ENCODE assay signal across 1 cellular context in the genomic region with DNA sequence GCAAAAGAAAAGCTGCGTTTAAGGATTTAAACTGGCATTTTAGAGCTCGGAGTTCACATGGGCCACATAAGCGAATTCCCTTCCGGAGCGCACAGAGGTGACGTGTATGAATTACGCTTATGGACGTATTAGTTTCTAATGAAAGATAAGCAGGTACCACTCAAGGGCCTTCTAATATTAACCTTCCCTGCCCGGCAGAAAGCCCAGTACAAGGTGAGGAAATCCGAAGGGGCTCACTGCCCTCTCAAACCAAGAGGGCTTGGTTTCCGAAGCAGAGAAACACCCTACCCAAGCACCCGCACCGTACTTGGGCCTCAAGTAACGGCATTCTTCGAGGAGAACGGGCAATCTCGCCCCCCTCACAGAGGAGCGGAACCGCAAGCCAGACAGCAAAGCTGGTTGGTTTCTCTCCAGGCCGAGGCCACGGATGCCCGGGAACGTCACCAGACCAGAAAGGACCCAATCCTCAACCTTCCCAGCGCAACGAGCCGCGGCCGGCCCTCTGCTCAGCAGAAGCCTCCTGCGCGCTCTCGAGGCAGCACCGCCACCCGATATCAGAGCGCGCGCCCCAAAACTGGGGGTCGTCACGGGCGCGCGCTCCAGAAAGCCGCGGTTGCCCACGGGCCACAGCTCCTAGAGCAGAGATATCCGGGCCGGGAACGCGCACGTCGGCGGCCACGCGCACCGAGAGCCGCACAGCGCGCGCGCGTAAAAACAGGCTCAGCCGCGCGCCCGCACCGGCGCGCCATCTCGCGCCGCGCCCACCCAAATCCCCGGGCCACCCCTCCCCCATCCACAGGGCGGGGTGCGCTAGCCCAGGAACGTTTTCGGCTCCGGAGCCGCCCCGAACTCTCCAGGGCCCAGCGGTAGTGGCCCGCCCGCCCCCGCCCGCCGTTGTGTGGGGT.
TF ChIP-seq lines count a peak whose summit lies in the region.

No MANE protein-coding gene starts in this region.

TF ChIP-seq in HEK293, 187 proteins besides CTCF, POLR2A, EP300 and RAD21 (continued from another document):
- TF ChIP-seq ZNF629 (tag by site-specific recombination; IDR thresholded peaks at IDR 0.05): peak; percentile 62
- TF ChIP-seq, protein P1, sequence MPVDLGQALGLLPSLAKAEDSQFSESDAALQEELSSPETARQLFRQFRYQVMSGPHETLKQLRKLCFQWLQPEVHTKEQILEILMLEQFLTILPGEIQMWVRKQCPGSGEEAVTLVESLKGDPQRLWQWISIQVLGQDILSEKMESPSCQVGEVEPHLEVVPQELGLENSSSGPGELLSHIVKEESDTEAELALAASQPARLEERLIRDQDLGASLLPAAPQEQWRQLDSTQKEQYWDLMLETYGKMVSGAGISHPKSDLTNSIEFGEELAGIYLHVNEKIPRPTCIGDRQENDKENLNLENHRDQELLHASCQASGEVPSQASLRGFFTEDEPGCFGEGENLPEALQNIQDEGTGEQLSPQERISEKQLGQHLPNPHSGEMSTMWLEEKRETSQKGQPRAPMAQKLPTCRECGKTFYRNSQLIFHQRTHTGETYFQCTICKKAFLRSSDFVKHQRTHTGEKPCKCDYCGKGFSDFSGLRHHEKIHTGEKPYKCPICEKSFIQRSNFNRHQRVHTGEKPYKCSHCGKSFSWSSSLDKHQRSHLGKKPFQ (tag by site-specific recombination; IDR thresholded peaks at IDR 0.05): no peak
- TF ChIP-seq, protein P2, sequence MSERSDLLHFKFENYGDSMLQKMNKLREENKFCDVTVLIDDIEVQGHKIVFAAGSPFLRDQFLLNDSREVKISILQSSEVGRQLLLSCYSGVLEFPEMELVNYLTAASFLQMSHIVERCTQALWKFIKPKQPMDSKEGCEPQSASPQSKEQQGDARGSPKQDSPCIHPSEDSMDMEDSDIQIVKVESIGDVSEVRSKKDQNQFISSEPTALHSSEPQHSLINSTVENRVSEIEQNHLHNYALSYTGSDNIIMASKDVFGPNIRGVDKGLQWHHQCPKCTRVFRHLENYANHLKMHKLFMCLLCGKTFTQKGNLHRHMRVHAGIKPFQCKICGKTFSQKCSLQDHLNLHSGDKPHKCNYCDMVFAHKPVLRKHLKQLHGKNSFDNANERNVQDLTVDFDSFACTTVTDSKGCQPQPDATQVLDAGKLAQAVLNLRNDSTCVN (tag by site-specific recombination; optimal IDR thresholded peaks at IDR 0.05): peak; percentile 96
- TF ChIP-seq KLF8 (tag by site-specific recombination; IDR thresholded peaks at IDR 0.05): no peak
- TF ChIP-seq SCRT2 (tag by site-specific recombination; IDR thresholded peaks at IDR 0.05): no peak
- TF ChIP-seq, protein P3, sequence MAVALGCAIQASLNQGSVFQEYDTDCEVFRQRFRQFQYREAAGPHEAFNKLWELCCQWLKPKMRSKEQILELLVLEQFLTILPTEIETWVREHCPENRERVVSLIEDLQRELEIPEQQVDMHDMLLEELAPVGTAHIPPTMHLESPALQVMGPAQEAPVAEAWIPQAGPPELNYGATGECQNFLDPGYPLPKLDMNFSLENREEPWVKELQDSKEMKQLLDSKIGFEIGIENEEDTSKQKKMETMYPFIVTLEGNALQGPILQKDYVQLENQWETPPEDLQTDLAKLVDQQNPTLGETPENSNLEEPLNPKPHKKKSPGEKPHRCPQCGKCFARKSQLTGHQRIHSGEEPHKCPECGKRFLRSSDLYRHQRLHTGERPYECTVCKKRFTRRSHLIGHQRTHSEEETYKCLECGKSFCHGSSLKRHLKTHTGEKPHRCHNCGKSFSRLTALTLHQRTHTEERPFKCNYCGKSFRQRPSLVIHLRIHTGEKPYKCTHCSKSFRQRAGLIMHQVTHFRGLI (tag by site-specific recombination; IDR thresholded peaks at IDR 0.05): 0 out of 2 replicates have a peak, but pooled peaks have one; percentile 27
- no peak for TF ChIP-seq ZNF391 (tag by site-specific recombination; IDR thresholded peaks at IDR 0.05; ENCODE audit: borderline replicate concordance, low read depth)
- TF ChIP-seq, protein P4, sequence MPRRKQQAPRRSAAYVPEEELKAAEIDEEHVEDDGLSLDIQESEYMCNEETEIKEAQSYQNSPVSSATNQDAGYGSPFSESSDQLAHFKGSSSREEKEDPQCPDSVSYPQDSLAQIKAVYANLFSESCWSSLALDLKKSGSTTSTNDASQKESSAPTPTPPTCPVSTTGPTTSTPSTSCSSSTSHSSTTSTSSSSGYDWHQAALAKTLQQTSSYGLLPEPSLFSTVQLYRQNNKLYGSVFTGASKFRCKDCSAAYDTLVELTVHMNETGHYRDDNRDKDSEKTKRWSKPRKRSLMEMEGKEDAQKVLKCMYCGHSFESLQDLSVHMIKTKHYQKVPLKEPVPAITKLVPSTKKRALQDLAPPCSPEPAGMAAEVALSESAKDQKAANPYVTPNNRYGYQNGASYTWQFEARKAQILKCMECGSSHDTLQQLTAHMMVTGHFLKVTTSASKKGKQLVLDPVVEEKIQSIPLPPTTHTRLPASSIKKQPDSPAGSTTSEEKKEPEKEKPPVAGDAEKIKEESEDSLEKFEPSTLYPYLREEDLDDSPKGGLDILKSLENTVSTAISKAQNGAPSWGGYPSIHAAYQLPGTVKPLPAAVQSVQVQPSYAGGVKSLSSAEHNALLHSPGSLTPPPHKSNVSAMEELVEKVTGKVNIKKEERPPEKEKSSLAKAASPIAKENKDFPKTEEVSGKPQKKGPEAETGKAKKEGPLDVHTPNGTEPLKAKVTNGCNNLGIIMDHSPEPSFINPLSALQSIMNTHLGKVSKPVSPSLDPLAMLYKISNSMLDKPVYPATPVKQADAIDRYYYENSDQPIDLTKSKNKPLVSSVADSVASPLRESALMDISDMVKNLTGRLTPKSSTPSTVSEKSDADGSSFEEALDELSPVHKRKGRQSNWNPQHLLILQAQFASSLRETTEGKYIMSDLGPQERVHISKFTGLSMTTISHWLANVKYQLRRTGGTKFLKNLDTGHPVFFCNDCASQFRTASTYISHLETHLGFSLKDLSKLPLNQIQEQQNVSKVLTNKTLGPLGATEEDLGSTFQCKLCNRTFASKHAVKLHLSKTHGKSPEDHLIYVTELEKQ (tag by site-specific recombination; IDR thresholded peaks at IDR 0.05; ENCODE audit: borderline replicate concordance): no peak
- TF ChIP-seq KLF1 (tag by site-specific recombination; IDR thresholded peaks at IDR 0.05): 0 out of 2 replicates have a peak, but pooled peaks have one; percentile 25
- TF ChIP-seq, protein P5, sequence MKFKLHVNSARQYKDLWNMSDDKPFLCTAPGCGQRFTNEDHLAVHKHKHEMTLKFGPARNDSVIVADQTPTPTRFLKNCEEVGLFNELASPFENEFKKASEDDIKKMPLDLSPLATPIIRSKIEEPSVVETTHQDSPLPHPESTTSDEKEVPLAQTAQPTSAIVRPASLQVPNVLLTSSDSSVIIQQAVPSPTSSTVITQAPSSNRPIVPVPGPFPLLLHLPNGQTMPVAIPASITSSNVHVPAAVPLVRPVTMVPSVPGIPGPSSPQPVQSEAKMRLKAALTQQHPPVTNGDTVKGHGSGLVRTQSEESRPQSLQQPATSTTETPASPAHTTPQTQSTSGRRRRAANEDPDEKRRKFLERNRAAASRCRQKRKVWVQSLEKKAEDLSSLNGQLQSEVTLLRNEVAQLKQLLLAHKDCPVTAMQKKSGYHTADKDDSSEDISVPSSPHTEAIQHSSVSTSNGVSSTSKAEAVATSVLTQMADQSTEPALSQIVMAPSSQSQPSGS (tag by site-specific recombination; IDR thresholded peaks at IDR 0.05; ENCODE audit: low read depth): no peak
- 0 out of 2 replicates have a peak, but pooled peaks have one; percentile 18 for TF ChIP-seq ZNF664 (tag by site-specific recombination; IDR thresholded peaks at IDR 0.05)
- TF ChIP-seq, protein P6, sequence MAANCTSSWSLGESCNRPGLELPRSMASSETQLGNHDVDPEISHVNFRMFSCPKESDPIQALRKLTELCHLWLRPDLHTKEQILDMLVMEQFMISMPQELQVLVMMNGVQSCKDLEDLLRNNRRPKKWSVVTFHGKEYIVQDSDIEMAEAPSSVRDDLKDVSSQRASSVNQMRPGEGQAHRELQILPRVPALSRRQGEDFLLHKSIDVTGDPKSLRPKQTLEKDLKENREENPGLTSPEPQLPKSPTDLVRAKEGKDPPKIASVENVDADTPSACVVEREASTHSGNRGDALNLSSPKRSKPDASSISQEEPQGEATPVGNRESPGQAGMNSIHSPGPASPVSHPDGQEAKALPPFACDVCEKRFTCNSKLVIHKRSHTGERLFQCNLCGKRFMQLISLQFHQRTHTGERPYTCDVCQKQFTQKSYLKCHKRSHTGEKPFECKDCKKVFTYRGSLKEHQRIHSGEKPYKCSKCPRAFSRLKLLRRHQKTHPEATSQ (tag by site-specific recombination; IDR thresholded peaks at IDR 0.05): peak; percentile 63; the same call in 1 of the 2 replicates
- no peak for TF ChIP-seq ZIC2 (tag by site-specific recombination; IDR thresholded peaks at IDR 0.05)
- peak; percentile 34; the same call in 1 of the 2 replicates for TF ChIP-seq SP2 (tag by site-specific recombination; IDR thresholded peaks at IDR 0.05)
- TF ChIP-seq ZBTB21 (tag by site-specific recombination; IDR thresholded peaks at IDR 0.05): 0 out of 2 replicates have a peak, but pooled peaks have one; percentile 43
- TF ChIP-seq GFI1B (tag by site-specific recombination; IDR thresholded peaks at IDR 0.05): 0 out of 2 replicates have a peak, but pooled peaks have one; percentile 18
- TF ChIP-seq EGR2 (tag by site-specific recombination; IDR thresholded peaks at IDR 0.05; ENCODE audit: low read depth): peak; percentile 26; the same call in 1 of the 2 replicates
- TF ChIP-seq, protein P7, sequence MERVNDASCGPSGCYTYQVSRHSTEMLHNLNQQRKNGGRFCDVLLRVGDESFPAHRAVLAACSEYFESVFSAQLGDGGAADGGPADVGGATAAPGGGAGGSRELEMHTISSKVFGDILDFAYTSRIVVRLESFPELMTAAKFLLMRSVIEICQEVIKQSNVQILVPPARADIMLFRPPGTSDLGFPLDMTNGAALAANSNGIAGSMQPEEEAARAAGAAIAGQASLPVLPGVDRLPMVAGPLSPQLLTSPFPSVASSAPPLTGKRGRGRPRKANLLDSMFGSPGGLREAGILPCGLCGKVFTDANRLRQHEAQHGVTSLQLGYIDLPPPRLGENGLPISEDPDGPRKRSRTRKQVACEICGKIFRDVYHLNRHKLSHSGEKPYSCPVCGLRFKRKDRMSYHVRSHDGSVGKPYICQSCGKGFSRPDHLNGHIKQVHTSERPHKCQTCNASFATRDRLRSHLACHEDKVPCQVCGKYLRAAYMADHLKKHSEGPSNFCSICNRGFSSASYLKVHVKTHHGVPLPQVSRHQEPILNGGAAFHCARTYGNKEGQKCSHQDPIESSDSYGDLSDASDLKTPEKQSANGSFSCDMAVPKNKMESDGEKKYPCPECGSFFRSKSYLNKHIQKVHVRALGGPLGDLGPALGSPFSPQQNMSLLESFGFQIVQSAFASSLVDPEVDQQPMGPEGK (tag by site-specific recombination; IDR thresholded peaks at IDR 0.05): peak; percentile 63
- 0 out of 2 replicates have a peak, but pooled peaks have one; percentile 27 for TF ChIP-seq ZNF600 (tag by site-specific recombination; IDR thresholded peaks at IDR 0.05)
- TF ChIP-seq SP3 (tag by site-specific recombination; IDR thresholded peaks at IDR 0.05): peak; percentile 0; the same call in 1 of the 2 replicates
- no peak for TF ChIP-seq ZNF10 (tag by site-specific recombination; IDR thresholded peaks at IDR 0.05)
